ENCODE assay signal across 1 cellular context in the genomic region with DNA sequence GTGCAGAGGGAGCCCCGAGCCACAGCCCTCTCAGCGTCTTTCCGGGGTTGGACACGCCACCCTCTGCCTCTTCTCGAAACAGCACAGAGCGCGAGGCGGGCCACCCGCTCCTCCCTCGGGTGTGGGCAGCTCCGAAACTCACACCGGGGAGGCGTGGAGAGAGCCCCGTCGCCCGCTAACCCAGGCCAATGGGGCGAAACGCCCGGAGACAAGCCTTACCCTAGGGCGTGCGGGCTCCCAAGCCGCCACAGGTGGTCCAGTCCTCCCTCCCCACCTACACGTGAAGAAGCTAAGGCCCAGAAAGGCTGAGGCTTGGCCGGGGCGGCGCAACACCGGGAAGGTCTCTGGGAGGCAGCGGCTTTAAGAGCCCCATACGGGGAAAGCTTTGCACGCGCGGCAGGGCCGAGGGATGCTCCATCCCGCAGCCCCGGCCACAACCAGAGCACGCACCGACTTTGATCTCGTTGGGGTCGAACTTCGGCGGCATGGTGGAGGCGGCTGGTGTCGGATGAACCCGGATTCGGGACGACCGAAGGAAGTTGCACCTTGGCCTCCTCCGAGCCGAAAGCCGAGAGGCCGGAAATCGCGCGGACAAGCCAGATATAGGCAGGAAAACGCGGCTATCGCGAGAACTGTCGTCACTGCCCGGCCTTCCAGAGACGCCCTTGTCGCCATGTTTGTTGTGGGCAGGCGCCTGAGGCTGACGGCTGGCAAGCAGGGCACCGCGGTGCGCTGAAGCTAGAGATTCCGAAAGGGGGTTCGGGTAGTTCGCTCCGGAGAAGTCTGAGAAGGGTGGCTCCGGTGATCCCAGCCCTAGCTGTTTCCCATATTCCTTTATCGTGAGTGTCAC.
A peak's percentile ranks its signal among the peaks of the same experiment; 100 is the strongest.
TF ChIP-seq lines count a peak whose summit lies in the region.

LRSAM1 (plus strand) TSS at position 680 of the 850 bp plus-strand sequence. CDS start 3,018 bp downstream, outside the sequence.
RPL12 (minus strand) TSS at position 576 of the 850 bp plus-strand sequence; CDS start at position 487, 89 bp downstream.

TF ChIP-seq in K562, 482 proteins besides CTCF, POLR2A, EP300 and RAD21 (continued from another document and continues in another):
- TF ChIP-seq, protein P1, sequence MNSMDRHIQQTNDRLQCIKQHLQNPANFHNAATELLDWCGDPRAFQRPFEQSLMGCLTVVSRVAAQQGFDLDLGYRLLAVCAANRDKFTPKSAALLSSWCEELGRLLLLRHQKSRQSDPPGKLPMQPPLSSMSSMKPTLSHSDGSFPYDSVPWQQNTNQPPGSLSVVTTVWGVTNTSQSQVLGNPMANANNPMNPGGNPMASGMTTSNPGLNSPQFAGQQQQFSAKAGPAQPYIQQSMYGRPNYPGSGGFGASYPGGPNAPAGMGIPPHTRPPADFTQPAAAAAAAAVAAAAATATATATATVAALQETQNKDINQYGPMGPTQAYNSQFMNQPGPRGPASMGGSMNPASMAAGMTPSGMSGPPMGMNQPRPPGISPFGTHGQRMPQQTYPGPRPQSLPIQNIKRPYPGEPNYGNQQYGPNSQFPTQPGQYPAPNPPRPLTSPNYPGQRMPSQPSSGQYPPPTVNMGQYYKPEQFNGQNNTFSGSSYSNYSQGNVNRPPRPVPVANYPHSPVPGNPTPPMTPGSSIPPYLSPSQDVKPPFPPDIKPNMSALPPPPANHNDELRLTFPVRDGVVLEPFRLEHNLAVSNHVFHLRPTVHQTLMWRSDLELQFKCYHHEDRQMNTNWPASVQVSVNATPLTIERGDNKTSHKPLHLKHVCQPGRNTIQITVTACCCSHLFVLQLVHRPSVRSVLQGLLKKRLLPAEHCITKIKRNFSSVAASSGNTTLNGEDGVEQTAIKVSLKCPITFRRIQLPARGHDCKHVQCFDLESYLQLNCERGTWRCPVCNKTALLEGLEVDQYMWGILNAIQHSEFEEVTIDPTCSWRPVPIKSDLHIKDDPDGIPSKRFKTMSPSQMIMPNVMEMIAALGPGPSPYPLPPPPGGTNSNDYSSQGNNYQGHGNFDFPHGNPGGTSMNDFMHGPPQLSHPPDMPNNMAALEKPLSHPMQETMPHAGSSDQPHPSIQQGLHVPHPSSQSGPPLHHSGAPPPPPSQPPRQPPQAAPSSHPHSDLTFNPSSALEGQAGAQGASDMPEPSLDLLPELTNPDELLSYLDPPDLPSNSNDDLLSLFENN (IDR thresholded peaks at IDR 0.05; ENCODE audit: low read depth in 2 of 2, low read length in 2 of 2): peak in 1 of 2 experiments; percentile 77; a peak in 2 of 4 replicates
- TF ChIP-seq MYNN (IDR thresholded peaks at IDR 0.05) (peak; percentile 79; the same call in 1 of the 2 replicates), MYNN (CRISPR knock-in tag; IDR thresholded peaks at IDR 0.05) (no peak), PRMT5 (CRISPR knock-in tag; IDR thresholded peaks at IDR 0.05) (no peak), ZNF79 (CRISPR knock-in tag; IDR thresholded peaks at IDR 0.05; ENCODE audit: low read depth) (no peak), HNRNPH1 (optimal IDR thresholded peaks at IDR 0.05; ENCODE audit: low read depth, low read length) (no peak), KDM2B (CRISPR knock-in tag; IDR thresholded peaks at IDR 0.05) (no peak), CC2D1A (IDR thresholded peaks at IDR 0.05) (0 out of 2 replicates have a peak, but pooled peaks have one; percentile 16), MCM7 (IDR thresholded peaks at IDR 0.05) (no peak), HOXB6 (CRISPR knock-in tag; IDR thresholded peaks at IDR 0.05; ENCODE audit: borderline replicate concordance) (no peak), CAMTA2 (CRISPR knock-in tag; conservative IDR thresholded peaks at IDR 0.05) (no peak), SP2 (IDR thresholded peaks at IDR 0.05; ENCODE audit: extremely low read depth, low read depth, low read length, poor library complexity, severe bottlenecking) (no peak), RBM25 (IDR thresholded peaks at IDR 0.05; ENCODE audit: low read depth, low read length, severe bottlenecking) (peak; percentile 96), CTCFL (IDR thresholded peaks at IDR 0.05; ENCODE audit: borderline replicate concordance, insufficient read depth, low read depth, low read length, poor library complexity, severe bottlenecking) (no peak), PBX2 (CRISPR knock-in tag; IDR thresholded peaks at IDR 0.05; ENCODE audit: low read depth) (no peak), PBX2 (tag; conservative IDR thresholded peaks at IDR 0.05; ENCODE audit: low read depth) (no peak), ZNF3 (CRISPR knock-in tag; IDR thresholded peaks at IDR 0.05) (no peak), NELFE (IDR thresholded peaks at IDR 0.05; ENCODE audit: insufficient read depth, insufficient read length) (peak; percentile 76), SMAD4 (CRISPR knock-in tag; conservative IDR thresholded peaks at IDR 0.05) (no peak), FOXM1 (IDR thresholded peaks at IDR 0.05; ENCODE audit: low read depth) (no peak), FOXM1 (CRISPR knock-in tag; IDR thresholded peaks at IDR 0.05; ENCODE audit: low read depth) (peak; percentile 96), ZC3H4 (CRISPR knock-in tag; IDR thresholded peaks at IDR 0.05; ENCODE audit: borderline replicate concordance) (no peak; the same call in 1 of the 2 replicates), TCF3 (CRISPR knock-in tag; IDR thresholded peaks at IDR 0.05) (peak; percentile 35; the same call in 1 of the 2 replicates), SMAD3 (CRISPR knock-in tag; conservative IDR thresholded peaks at IDR 0.05) (peak; percentile 52; the same call in 1 of the 2 replicates), ZNF695 (CRISPR knock-in tag; IDR thresholded peaks at IDR 0.05) (no peak), SIN3A (IDR thresholded peaks at IDR 0.05; ENCODE audit: borderline replicate concordance in 2 of 2, control insufficient read depth in 1 of 2, low read depth in 2 of 2, low read length in 2 of 2) (peak; percentile 93), GTF2A2 (tag; IDR thresholded peaks at IDR 0.05) (peak; percentile 91)
- TF ChIP-seq, protein P2, sequence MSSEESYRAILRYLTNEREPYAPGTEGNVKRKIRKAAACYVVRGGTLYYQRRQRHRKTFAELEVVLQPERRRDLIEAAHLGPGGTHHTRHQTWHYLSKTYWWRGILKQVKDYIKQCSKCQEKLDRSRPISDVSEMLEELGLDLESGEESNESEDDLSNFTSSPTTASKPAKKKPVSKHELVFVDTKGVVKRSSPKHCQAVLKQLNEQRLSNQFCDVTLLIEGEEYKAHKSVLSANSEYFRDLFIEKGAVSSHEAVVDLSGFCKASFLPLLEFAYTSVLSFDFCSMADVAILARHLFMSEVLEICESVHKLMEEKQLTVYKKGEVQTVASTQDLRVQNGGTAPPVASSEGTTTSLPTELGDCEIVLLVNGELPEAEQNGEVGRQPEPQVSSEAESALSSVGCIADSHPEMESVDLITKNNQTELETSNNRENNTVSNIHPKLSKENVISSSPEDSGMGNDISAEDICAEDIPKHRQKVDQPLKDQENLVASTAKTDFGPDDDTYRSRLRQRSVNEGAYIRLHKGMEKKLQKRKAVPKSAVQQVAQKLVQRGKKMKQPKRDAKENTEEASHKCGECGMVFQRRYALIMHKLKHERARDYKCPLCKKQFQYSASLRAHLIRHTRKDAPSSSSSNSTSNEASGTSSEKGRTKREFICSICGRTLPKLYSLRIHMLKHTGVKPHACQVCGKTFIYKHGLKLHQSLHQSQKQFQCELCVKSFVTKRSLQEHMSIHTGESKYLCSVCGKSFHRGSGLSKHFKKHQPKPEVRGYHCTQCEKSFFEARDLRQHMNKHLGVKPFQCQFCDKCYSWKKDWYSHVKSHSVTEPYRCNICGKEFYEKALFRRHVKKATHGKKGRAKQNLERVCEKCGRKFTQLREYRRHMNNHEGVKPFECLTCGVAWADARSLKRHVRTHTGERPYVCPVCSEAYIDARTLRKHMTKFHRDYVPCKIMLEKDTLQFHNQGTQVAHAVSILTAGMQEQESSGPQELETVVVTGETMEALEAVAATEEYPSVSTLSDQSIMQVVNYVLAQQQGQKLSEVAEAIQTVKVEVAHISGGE (CRISPR knock-in tag; IDR thresholded peaks at IDR 0.05): peak in 1 of 3 experiments; percentile 86; a peak in 2 of 6 replicates
- TF ChIP-seq, protein P3, sequence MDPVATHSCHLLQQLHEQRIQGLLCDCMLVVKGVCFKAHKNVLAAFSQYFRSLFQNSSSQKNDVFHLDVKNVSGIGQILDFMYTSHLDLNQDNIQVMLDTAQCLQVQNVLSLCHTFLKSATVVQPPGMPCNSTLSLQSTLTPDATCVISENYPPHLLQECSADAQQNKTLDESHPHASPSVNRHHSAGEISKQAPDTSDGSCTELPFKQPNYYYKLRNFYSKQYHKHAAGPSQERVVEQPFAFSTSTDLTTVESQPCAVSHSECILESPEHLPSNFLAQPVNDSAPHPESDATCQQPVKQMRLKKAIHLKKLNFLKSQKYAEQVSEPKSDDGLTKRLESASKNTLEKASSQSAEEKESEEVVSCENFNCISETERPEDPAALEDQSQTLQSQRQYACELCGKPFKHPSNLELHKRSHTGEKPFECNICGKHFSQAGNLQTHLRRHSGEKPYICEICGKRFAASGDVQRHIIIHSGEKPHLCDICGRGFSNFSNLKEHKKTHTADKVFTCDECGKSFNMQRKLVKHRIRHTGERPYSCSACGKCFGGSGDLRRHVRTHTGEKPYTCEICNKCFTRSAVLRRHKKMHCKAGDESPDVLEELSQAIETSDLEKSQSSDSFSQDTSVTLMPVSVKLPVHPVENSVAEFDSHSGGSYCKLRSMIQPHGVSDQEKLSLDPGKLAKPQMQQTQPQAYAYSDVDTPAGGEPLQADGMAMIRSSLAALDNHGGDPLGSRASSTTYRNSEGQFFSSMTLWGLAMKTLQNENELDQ (CRISPR knock-in tag; IDR thresholded peaks at IDR 0.05; ENCODE audit: borderline replicate concordance): peak; percentile 94
- TF ChIP-seq, protein P4, sequence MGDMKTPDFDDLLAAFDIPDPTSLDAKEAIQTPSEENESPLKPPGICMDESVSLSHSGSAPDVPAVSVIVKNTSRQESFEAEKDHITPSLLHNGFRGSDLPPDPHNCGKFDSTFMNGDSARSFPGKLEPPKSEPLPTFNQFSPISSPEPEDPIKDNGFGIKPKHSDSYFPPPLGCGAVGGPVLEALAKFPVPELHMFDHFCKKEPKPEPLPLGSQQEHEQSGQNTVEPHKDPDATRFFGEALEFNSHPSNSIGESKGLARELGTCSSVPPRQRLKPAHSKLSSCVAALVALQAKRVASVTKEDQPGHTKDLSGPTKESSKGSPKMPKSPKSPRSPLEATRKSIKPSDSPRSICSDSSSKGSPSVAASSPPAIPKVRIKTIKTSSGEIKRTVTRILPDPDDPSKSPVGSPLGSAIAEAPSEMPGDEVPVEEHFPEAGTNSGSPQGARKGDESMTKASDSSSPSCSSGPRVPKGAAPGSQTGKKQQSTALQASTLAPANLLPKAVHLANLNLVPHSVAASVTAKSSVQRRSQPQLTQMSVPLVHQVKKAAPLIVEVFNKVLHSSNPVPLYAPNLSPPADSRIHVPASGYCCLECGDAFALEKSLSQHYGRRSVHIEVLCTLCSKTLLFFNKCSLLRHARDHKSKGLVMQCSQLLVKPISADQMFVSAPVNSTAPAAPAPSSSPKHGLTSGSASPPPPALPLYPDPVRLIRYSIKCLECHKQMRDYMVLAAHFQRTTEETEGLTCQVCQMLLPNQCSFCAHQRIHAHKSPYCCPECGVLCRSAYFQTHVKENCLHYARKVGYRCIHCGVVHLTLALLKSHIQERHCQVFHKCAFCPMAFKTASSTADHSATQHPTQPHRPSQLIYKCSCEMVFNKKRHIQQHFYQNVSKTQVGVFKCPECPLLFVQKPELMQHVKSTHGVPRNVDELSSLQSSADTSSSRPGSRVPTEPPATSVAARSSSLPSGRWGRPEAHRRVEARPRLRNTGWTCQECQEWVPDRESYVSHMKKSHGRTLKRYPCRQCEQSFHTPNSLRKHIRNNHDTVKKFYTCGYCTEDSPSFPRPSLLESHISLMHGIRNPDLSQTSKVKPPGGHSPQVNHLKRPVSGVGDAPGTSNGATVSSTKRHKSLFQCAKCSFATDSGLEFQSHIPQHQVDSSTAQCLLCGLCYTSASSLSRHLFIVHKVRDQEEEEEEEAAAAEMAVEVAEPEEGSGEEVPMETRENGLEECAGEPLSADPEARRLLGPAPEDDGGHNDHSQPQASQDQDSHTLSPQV (IDR thresholded peaks at IDR 0.05): no peak
- TF ChIP-seq, protein P5, sequence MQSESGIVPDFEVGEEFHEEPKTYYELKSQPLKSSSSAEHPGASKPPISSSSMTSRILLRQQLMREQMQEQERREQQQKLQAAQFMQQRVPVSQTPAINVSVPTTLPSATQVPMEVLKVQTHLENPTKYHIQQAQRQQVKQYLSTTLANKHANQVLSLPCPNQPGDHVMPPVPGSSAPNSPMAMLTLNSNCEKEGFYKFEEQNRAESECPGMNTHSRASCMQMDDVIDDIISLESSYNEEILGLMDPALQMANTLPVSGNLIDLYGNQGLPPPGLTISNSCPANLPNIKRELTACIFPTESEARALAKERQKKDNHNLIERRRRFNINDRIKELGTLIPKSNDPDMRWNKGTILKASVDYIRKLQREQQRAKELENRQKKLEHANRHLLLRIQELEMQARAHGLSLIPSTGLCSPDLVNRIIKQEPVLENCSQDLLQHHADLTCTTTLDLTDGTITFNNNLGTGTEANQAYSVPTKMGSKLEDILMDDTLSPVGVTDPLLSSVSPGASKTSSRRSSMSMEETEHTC (IDR thresholded peaks at IDR 0.05): no peak; the same call in 1 of the 2 replicates
